1 cellular context compared by ENCODE assay signal in the genomic region with DNA sequence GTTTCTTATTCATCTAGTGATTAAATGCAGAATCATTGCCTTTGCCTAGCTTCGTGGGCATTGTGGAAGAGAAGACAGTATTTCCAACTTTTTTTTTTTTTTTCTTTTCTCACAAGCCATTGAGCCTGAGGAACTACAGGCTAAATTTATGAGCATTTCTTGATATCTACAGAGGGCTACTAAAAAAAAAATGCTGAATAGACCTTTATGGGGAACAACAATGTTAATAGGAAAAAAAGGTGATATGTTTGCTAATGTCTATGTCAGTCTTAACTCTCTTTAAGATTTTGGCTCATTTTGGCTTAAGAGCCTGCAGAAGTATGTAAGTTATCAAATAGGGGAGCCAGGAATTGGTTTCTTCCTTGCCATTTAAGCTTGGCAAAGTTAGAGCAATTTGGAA.
TF ChIP-seq lines count a peak whose summit lies in the region.

No MANE protein-coding gene starts in this region.

TF ChIP-seq in K562, 482 proteins besides CTCF, POLR2A, EP300 and RAD21:
- peak; percentile 76 for TF ChIP-seq C11orf30 (IDR thresholded peaks at IDR 0.05; ENCODE audit: low read depth)
- TF ChIP-seq, protein P1, sequence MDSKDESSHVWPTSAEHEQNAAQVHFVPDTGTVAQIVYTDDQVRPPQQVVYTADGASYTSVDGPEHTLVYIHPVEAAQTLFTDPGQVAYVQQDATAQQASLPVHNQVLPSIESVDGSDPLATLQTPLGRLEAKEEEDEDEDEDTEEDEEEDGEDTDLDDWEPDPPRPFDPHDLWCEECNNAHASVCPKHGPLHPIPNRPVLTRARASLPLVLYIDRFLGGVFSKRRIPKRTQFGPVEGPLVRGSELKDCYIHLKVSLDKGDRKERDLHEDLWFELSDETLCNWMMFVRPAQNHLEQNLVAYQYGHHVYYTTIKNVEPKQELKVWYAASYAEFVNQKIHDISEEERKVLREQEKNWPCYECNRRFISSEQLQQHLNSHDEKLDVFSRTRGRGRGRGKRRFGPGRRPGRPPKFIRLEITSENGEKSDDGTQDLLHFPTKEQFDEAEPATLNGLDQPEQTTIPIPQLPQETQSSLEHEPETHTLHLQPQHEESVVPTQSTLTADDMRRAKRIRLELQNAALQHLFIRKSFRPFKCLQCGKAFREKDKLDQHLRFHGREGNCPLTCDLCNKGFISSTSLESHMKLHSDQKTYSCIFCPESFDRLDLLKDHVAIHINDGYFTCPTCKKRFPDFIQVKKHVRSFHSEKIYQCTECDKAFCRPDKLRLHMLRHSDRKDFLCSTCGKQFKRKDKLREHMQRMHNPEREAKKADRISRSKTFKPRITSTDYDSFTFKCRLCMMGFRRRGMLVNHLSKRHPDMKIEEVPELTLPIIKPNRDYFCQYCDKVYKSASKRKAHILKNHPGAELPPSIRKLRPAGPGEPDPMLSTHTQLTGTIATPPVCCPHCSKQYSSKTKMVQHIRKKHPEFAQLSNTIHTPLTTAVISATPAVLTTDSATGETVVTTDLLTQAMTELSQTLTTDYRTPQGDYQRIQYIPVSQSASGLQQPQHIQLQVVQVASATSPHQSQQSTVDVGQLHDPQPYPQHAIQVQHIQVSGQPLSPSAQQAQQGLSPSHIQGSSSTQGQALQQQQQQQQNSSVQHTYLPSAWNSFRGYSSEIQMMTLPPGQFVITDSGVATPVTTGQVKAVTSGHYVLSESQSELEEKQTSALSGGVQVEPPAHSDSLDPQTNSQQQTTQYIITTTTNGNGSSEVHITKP (IDR thresholded peaks at IDR 0.05; ENCODE audit: partially characterized antibody) = peak; percentile 38
- no peak for TF ChIP-seq CREM (IDR thresholded peaks at IDR 0.05; ENCODE audit: low read depth)
- TF ChIP-seq TEAD4 (IDR thresholded peaks at IDR 0.05; ENCODE audit: low read length) = no peak
- no peak for TF ChIP-seq TEAD4 (CRISPR knock-in tag; IDR thresholded peaks at IDR 0.05; ENCODE audit: borderline replicate concordance)
- no peak for TF ChIP-seq DNMT1 (IDR thresholded peaks at IDR 0.05)
- TF ChIP-seq ZNF384 (IDR thresholded peaks at IDR 0.05; ENCODE audit: low read depth, low read length) = peak; percentile 37; the same call in 1 of the 2 replicates
- no peak for TF ChIP-seq ZEB2 (IDR thresholded peaks at IDR 0.05)
- TF ChIP-seq, protein P2, sequence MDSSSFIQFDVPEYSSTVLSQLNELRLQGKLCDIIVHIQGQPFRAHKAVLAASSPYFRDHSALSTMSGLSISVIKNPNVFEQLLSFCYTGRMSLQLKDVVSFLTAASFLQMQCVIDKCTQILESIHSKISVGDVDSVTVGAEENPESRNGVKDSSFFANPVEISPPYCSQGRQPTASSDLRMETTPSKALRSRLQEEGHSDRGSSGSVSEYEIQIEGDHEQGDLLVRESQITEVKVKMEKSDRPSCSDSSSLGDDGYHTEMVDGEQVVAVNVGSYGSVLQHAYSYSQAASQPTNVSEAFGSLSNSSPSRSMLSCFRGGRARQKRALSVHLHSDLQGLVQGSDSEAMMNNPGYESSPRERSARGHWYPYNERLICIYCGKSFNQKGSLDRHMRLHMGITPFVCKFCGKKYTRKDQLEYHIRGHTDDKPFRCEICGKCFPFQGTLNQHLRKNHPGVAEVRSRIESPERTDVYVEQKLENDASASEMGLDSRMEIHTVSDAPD (CRISPR knock-in tag; IDR thresholded peaks at IDR 0.05) = no peak
- TF ChIP-seq MAFK (IDR thresholded peaks at IDR 0.05; ENCODE audit: low read length) = peak; percentile 41
- peak; percentile 91 for TF ChIP-seq ZNF316 (IDR thresholded peaks at IDR 0.05)
- TF ChIP-seq TCF7 (IDR thresholded peaks at IDR 0.05; ENCODE audit: borderline replicate concordance) = no peak
- TF ChIP-seq, protein P3, sequence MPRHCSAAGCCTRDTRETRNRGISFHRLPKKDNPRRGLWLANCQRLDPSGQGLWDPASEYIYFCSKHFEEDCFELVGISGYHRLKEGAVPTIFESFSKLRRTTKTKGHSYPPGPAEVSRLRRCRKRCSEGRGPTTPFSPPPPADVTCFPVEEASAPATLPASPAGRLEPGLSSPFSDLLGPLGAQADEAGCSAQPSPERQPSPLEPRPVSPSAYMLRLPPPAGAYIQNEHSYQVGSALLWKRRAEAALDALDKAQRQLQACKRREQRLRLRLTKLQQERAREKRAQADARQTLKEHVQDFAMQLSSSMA (CRISPR knock-in tag; IDR thresholded peaks at IDR 0.05) = no peak
- TF ChIP-seq ZNF282 (CRISPR knock-in tag; IDR thresholded peaks at IDR 0.05) = no peak
- TF ChIP-seq, protein P4, sequence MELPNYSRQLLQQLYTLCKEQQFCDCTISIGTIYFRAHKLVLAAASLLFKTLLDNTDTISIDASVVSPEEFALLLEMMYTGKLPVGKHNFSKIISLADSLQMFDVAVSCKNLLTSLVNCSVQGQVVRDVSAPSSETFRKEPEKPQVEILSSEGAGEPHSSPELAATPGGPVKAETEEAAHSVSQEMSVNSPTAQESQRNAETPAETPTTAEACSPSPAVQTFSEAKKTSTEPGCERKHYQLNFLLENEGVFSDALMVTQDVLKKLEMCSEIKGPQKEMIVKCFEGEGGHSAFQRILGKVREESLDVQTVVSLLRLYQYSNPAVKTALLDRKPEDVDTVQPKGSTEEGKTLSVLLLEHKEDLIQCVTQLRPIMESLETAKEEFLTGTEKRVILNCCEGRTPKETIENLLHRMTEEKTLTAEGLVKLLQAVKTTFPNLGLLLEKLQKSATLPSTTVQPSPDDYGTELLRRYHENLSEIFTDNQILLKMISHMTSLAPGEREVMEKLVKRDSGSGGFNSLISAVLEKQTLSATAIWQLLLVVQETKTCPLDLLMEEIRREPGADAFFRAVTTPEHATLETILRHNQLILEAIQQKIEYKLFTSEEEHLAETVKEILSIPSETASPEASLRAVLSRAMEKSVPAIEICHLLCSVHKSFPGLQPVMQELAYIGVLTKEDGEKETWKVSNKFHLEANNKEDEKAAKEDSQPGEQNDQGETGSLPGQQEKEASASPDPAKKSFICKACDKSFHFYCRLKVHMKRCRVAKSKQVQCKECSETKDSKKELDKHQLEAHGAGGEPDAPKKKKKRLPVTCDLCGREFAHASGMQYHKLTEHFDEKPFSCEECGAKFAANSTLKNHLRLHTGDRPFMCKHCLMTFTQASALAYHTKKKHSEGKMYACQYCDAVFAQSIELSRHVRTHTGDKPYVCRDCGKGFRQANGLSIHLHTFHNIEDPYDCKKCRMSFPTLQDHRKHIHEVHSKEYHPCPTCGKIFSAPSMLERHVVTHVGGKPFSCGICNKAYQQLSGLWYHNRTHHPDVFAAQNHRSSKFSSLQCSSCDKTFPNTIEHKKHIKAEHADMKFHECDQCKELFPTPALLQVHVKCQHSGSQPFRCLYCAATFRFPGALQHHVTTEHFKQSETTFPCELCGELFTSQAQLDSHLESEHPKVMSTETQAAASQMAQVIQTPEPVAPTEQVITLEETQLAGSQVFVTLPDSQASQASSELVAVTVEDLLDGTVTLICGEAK (IDR thresholded peaks at IDR 0.05) = no peak
- TF ChIP-seq, protein P4 (CRISPR knock-in tag; IDR thresholded peaks at IDR 0.05) = no peak
- TF ChIP-seq, protein P5, sequence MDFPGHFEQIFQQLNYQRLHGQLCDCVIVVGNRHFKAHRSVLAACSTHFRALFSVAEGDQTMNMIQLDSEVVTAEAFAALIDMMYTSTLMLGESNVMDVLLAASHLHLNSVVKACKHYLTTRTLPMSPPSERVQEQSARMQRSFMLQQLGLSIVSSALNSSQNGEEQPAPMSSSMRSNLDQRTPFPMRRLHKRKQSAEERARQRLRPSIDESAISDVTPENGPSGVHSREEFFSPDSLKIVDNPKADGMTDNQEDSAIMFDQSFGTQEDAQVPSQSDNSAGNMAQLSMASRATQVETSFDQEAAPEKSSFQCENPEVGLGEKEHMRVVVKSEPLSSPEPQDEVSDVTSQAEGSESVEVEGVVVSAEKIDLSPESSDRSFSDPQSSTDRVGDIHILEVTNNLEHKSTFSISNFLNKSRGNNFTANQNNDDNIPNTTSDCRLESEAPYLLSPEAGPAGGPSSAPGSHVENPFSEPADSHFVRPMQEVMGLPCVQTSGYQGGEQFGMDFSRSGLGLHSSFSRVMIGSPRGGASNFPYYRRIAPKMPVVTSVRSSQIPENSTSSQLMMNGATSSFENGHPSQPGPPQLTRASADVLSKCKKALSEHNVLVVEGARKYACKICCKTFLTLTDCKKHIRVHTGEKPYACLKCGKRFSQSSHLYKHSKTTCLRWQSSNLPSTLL (IDR thresholded peaks at IDR 0.05) = no peak
- TF ChIP-seq TEAD2 (tag; IDR thresholded peaks at IDR 0.05) = no peak
- TF ChIP-seq MEIS2 (IDR thresholded peaks at IDR 0.05; ENCODE audit: partially characterized antibody) = no peak
- peak; percentile 72 for TF ChIP-seq MAFF (IDR thresholded peaks at IDR 0.05; ENCODE audit: low read length)
- peak; percentile 59; the same call in 1 of the 2 replicates for TF ChIP-seq MAFG (tag; conservative IDR thresholded peaks at IDR 0.05)
